Comparison of ENCODE assay signal across 30 cellular contexts in the genomic region with DNA sequence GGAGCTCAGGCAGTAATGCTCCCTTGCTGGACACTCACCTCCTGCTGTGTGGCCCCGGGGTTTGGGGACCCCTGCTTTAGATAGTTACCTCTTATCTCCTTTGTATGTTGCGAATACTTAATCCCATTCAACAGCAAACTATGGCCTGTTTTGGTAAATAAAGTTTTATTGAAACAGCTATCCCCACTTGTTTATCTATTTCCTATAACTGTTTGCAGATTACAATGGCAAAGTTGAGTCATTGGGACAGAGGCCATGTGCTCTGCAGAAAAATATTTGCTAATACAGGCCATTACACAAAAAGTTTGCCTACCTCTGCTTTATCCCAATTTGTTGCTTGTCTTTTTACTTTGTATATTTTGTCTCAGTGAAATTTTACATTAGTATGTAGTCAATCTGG.
"Had no signal": no experiment of that assay in that cellular context is flagged by ENCODE, and none has a peak within 500 bp of the region (broad histone marks: within the 10 kb centered on the region; RNA-seq: fewer than 3 reads in every experiment).

No MANE protein-coding gene starts in this region.

- H3K4me3 ChIP-seq: ascending aorta, body of pancreas, MG63, SJCRH30 had no signal

- H3K4me1 ChIP-seq: ascending aorta, body of pancreas, SJCRH30 had no signal

- DNase-seq: activated CD4-positive, alpha-beta T cell treated with anti-CD3 and anti-CD28 coated beads for 48 hours; activated CD4-positive, alpha-beta T cell treated with anti-CD3 and anti-CD28 coated beads, Interleukin-2, amount 50 U/mL, for 4 hours; activated CD4-positive, CD25-positive, alpha-beta regulatory T cell treated with anti-CD3 and anti-CD28 coated beads, Interleukin-2, amount 50 U/mL, for 72 hours; activated CD8-positive, alpha-beta T cell treated with anti-CD3 and anti-CD28 coated beads, Interleukin-2, amount 10 ng/mL, durations not matched to agents 7 days and 5 days; activated effector memory CD4-positive, alpha-beta T cell treated with Interleukin-2 at 50 U/mL for 16 hours; activated naive CD4-positive, alpha-beta T cell; activated naive CD8-positive, alpha-beta T cell treated with anti-CD3 and anti-CD28 coated beads, Interleukin-2, amount 50 U/mL, for 24 hours; activated T-cell treated with anti-CD3 and anti-CD28 coated beads, Interleukin-2, amount 50 U/mL, for 24 hours; amniotic stem cell; body of pancreas; KG1; MG63; MV-4-11; NCI-H1092 treated with DMSO at 0.1 percent for 48 hours; NCI-H1417 treated with DMSO at 0.1 percent for 48 hours; NCI-H1694; NCI-H2029 treated with DMSO at 0.1 percent for 48 hours; NCI-H345; NCI-H510A; NCI-H526 treated with DMSO at 0.1 percent for 48 hours; NCI-H82; Right ventricle myocardium superior; SJCRH30; SK-N-SH; T-helper 1 cell had no signal

- H3K27ac ChIP-seq: ascending aorta, body of pancreas, RWPE1, SJCRH30 had no signal

- H3K9me3 ChIP-seq: ascending aorta, body of pancreas, MG63, SJCRH30, SK-N-SH had no signal

- ATAC-seq: activated CD8-positive, alpha-beta T cell treated with anti-CD3 and anti-CD28 coated beads, Interleukin-2, amount 10 ng/mL, durations not matched to agents 7 days and 5 days; activated naive CD4-positive, alpha-beta T cell treated with anti-CD3 and anti-CD28 coated beads, Interleukin-2, amount 50 U/mL, for 72 hours; activated naive CD8-positive, alpha-beta T cell treated with anti-CD3 and anti-CD28 coated beads, Interleukin-2, amount 50 U/mL, for 24 hours; body of pancreas; Panc1; WTC11 had no signal

- H3K27me3 ChIP-seq: ascending aorta, body of pancreas, MG63, SJCRH30 had no signal

- H3K36me3 ChIP-seq: ascending aorta, MG63, SJCRH30 had no signal
